ENCODE assay signal across 1 cellular context in the genomic region with DNA sequence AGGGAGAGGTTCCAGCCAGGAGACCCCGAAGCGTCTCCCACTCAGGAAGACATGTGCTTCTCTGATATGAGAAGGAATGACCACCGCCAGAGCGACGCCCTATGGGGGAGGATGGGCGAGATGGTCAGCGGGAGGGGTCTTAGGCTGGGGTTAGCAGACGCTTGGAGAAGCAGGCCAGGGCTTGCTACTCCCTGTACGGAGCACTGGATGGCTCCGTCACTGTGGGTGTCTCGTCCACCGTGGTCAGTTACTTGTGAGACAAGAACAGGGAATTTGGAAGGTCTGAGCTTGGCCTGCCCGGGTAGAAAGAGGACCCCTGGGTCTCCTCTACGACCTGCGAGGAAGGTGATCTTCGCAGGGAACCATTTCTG.
TF ChIP-seq lines count a peak whose summit lies in the region.

No MANE protein-coding gene starts in this region.

TF ChIP-seq in IMR-90, 13 proteins besides CTCF, POLR2A, EP300 and RAD21:
- no peak for TF ChIP-seq MAFK (IDR thresholded peaks at IDR 0.05; ENCODE audit: low read depth, low read length)
- TF ChIP-seq, protein P1, sequence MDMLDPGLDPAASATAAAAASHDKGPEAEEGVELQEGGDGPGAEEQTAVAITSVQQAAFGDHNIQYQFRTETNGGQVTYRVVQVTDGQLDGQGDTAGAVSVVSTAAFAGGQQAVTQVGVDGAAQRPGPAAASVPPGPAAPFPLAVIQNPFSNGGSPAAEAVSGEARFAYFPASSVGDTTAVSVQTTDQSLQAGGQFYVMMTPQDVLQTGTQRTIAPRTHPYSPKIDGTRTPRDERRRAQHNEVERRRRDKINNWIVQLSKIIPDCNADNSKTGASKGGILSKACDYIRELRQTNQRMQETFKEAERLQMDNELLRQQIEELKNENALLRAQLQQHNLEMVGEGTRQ (IDR thresholded peaks at IDR 0.05; ENCODE audit: low read depth, low read length): no peak
- TF ChIP-seq BHLHE40 (IDR thresholded peaks at IDR 0.05; ENCODE audit: low read depth, low read length): no peak
- TF ChIP-seq FOS (IDR thresholded peaks at IDR 0.05; ENCODE audit: low read depth, low read length): no peak
- no peak for TF ChIP-seq RFX5 (IDR thresholded peaks at IDR 0.05; ENCODE audit: low read depth, low read length)
- no peak for TF ChIP-seq CHD1 (IDR thresholded peaks at IDR 0.05; ENCODE audit: low read depth, low read length)
- TF ChIP-seq MXI1 (IDR thresholded peaks at IDR 0.05; ENCODE audit: borderline replicate concordance, low read depth, low read length): no peak
- no peak for TF ChIP-seq NFE2L2 (IDR thresholded peaks at IDR 0.05; ENCODE audit: low read depth, low read length)
- TF ChIP-seq, protein P2, sequence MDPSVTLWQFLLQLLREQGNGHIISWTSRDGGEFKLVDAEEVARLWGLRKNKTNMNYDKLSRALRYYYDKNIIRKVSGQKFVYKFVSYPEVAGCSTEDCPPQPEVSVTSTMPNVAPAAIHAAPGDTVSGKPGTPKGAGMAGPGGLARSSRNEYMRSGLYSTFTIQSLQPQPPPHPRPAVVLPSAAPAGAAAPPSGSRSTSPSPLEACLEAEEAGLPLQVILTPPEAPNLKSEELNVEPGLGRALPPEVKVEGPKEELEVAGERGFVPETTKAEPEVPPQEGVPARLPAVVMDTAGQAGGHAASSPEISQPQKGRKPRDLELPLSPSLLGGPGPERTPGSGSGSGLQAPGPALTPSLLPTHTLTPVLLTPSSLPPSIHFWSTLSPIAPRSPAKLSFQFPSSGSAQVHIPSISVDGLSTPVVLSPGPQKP (IDR thresholded peaks at IDR 0.05; ENCODE audit: borderline replicate concordance, low read depth, low read length): no peak
